ENCODE assay signal across 2 cellular contexts in the genomic region with DNA sequence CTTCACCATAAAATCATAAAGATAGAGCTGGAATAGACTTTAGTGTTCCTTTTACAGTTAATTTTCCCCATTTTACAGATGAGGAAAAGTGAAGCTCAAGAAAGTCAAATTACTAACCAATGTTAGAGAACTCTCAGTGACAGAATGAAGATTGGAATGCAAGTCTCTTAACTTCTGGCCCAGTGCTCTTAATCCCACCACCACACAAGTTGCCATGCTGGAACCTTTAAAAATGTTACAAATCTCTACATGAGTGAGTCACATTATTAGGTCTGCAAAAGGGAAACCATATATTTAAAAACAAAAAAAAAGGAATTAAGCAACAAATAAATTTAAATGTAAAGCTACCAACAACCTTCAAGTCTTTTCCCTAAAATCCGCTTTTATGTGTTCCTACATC.
TF ChIP-seq lines count a peak whose summit lies in the region.

No MANE protein-coding gene starts in this region.

TF ChIP-seq in SK-N-SH, 30 proteins besides CTCF, POLR2A, EP300 and RAD21:
- TF ChIP-seq FOXJ3 (CRISPR knock-in tag; IDR thresholded peaks at IDR 0.05) (no peak), FOSL2 (IDR thresholded peaks at IDR 0.05; ENCODE audit: borderline replicate concordance, low read depth) (0 out of 2 replicates have a peak, but pooled peaks have one; percentile 5)

TF ChIP-seq in SK-N-SH treated with all-trans-retinoic acid at 6 μM for 48 hours, 23 proteins besides CTCF, POLR2A, EP300 and RAD21:
- no peak for TF ChIP-seq ARNTL (CRISPR knock-in tag; IDR thresholded peaks at IDR 0.05; ENCODE audit: borderline replicate concordance, low read depth)
